12 cellular contexts compared by ENCODE assay signal in genomic region chr2:16005819-16006536, GRCh38.
DNase-seq lines count a peak whose midpoint lies in the region; ATAC-seq, FAIRE-seq and TF ChIP-seq lines count a peak whose summit lies in the region.
"Had no signal": no experiment of that assay in that cellular context is flagged by ENCODE, and none has a peak within 500 bp of the region (broad histone marks: within the 10 kb centered on the region; RNA-seq: fewer than 3 reads in every experiment).

No MANE protein-coding gene starts in this region.

- peaks cover 12% of the 10 kb centered on the region for H3K27me3 Mint-ChIP-seq in CD4-positive, alpha-beta T cell

- H3K27me3 ChIP-seq in right cardiac atrium (ENCODE audit: control insufficient read depth, insufficient read depth), result no peaks in the 10 kb centered on the region
- H3K27me3 ChIP-seq in CD4-positive, alpha-beta T cell (ENCODE audit: control insufficient read depth, insufficient read depth, low read length), result peaks cover 7% of the 10 kb centered on the region

- H3K36me3 Mint-ChIP-seq in CD4-positive, alpha-beta T cell (ENCODE audit: low read depth), result no peaks in the 10 kb centered on the region

- 63% methylated on average over 6 of the region's 6 CpGs for WGBS in right cardiac atrium

- peak; percentile 49 to 60 for ATAC-seq in right cardiac atrium
- peak; percentile 97 for ATAC-seq in left colon
- ATAC-seq in CD4-positive, alpha-beta T cell (ENCODE audit: poor library complexity), result no peak
- no peak for ATAC-seq in HG03520 (IDR thresholded peaks at IDR 0.05; ENCODE audit: unreplicated experiment)
- ATAC-seq: K562 had no signal

- no peak overlapping the region for H3K4me3 ChIP-seq in right cardiac atrium (ENCODE audit: low read length)
- H3K4me3 ChIP-seq: K562, tibial artery had no signal

- H3K4me1 Mint-ChIP-seq in CD4-positive, alpha-beta T cell (ENCODE audit: low read depth), result no peaks in the 10 kb centered on the region

- intact Hi-C loops in right cardiac atrium (cut with DNase I) (no loop called here), cardiac septum (cut with DNase I) (no loop called here), left colon (cut with DNase I, micrococcal nuclease) (no loop called here)
- intact Hi-C loops in CD4-positive, alpha-beta T cell (cut with DNase I, micrococcal nuclease), result no loop called here

- no peak overlapping the region for H3K4me3 Mint-ChIP-seq in CD4-positive, alpha-beta T cell

- H3K27ac Mint-ChIP-seq in CD4-positive, alpha-beta T cell, result no peak overlapping the region
- H3K27ac Mint-ChIP-seq: activated T-helper 2 cell treated with anti-CD3 and anti-CD28 coated beads, Interferon-gamma antibody, Interleukin-2, Interleukin-4, amounts not matched to agents 10 μg/mL and 5 μg/mL and 100 μg/mL, durations not matched to agents 14 hours and 24 hours and 36 hours had no signal

- no peaks in the 10 kb centered on the region for H3K9me3 ChIP-seq in right cardiac atrium (ENCODE audit: control insufficient read depth, low read length)
- no peaks in the 10 kb centered on the region for H3K9me3 ChIP-seq in CD4-positive, alpha-beta T cell (ENCODE audit: control insufficient read depth, low read length)
- H3K9me3 ChIP-seq: tibial artery had no signal

- no peaks in the 10 kb centered on the region for H3K4me1 ChIP-seq in right cardiac atrium (ENCODE audit: control insufficient read depth, insufficient read depth, low read length)
- H3K4me1 ChIP-seq: tibial artery had no signal

- no peak for FAIRE-seq in urothelium cell line (lab: Jason Lieb, UNC)
- FAIRE-seq: K562 had no signal

- CTCF ChIA-PET in CD4-positive, alpha-beta T cell (lab: Charles Lee), result no interaction called here

- POLR2A ChIA-PET in CD4-positive, alpha-beta T cell (lab: Charles Lee), result no interaction called here

- no peaks in the 10 kb centered on the region for H3K9me3 Mint-ChIP-seq in CD4-positive, alpha-beta T cell
- H3K9me3 Mint-ChIP-seq: activated T-helper 2 cell treated with anti-CD3 and anti-CD28 coated beads, Interferon-gamma antibody, Interleukin-2, Interleukin-4, amounts not matched to agents 10 μg/mL and 5 μg/mL and 100 μg/mL, durations not matched to agents 14 hours and 24 hours and 36 hours had no signal

- TF ChIP-seq CTCF in CD4-positive, alpha-beta T cell (IDR thresholded peaks at IDR 0.05), result no peak

- H3K27ac ChIP-seq in right cardiac atrium (ENCODE audit: low read length), result no peak overlapping the region
- no peak overlapping the region for H3K27ac ChIP-seq in CD4-positive, alpha-beta T cell (ENCODE audit: low read depth, low read length)
- H3K27ac ChIP-seq: tibial artery had no signal

- DNase-seq in right cardiac atrium (peak in 1 of 3 donors; percentile 58), cardiac septum (ENCODE audit: low spot score) (no peak), SW480 (ENCODE audit: low spot score) (peak; percentile 87), left colon (peak; percentile 12 to 57), urothelium cell line (ENCODE audit: low spot score) (peak; percentile 38), cortex of kidney (lab: John Stamatoyannopoulos, UW) (no peak)
- DNase-seq in CD4-positive, alpha-beta T cell, result no peak
- DNase-seq: NCI-H82 had no signal

Comparison
In these comparisons a context has a peak if more than half of its experiments do, and no peak if none do; other contexts are left out.
1. ATAC-seq: peak in right cardiac atrium (2 of 2) and left colon (single experiment); none in CD4-positive, alpha-beta T cell (single experiment) and HG03520 (single experiment).
2. DNase-seq: peak in SW480 (single experiment), left colon (2 of 2) and urothelium cell line (single experiment); none in cardiac septum (single experiment), cortex of kidney (single experiment) and CD4-positive, alpha-beta T cell (0 of 10).